ENCODE assay signal across 1 cellular context in the genomic region with DNA sequence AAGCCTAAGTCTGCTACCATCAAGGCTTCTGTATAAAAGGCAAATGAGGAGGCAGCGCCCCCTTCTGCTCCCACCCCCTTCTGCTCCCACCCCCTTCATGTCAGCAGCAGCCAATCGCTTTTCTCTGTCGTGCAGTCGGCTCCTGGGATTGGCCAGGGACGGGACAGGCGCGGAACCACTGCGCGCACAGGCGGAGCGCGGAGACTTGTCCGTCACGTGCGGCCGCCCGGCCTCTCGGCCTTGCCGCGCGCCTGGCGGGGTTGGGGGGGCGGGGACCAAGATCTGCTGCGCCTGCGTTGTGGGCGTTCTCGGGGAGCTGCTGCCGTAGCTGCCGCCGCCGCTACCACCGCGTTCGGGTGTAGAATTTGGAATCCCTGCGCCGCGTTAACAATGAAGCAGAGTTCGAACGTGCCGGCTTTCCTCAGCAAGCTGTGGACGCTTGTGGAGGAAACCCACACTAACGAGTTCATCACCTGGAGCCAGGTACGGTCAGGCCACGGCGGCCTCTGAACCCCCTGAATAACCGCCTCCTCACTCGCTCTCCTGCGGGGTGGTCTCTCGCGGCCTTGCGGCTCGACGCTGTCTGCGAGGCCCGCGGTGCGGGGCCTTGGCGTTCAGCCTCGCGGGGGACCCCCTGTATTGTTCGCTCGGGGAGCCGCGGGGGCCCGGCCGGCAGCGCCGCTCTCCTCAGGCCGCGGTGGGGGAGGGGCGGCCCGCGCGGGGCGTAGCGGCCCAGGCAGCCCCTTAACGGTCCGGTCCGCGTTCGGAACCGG.
TF ChIP-seq lines count a peak whose summit lies in the region.

A gene with protein sequence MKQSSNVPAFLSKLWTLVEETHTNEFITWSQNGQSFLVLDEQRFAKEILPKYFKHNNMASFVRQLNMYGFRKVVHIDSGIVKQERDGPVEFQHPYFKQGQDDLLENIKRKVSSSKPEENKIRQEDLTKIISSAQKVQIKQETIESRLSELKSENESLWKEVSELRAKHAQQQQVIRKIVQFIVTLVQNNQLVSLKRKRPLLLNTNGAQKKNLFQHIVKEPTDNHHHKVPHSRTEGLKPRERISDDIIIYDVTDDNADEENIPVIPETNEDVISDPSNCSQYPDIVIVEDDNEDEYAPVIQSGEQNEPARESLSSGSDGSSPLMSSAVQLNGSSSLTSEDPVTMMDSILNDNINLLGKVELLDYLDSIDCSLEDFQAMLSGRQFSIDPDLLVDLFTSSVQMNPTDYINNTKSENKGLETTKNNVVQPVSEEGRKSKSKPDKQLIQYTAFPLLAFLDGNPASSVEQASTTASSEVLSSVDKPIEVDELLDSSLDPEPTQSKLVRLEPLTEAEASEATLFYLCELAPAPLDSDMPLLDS (plus strand): TSS at position 305 of the 773 bp plus-strand sequence. CDS start 86 bp downstream, at position 391.

TF ChIP-seq in HepG2, 621 proteins besides CTCF, POLR2A, EP300 and RAD21 (continued from another document and continues in another):
- peak; percentile 87; the same call in 1 of the 2 replicates for TF ChIP-seq NAIF1 (CRISPR knock-in tag; IDR thresholded peaks at IDR 0.05; ENCODE audit: borderline replicate concordance)
- no peak; the same call in 1 of the 2 replicates for TF ChIP-seq ZNF333 (CRISPR knock-in tag; IDR thresholded peaks at IDR 0.05; ENCODE audit: borderline replicate concordance)
- TF ChIP-seq, protein P1, sequence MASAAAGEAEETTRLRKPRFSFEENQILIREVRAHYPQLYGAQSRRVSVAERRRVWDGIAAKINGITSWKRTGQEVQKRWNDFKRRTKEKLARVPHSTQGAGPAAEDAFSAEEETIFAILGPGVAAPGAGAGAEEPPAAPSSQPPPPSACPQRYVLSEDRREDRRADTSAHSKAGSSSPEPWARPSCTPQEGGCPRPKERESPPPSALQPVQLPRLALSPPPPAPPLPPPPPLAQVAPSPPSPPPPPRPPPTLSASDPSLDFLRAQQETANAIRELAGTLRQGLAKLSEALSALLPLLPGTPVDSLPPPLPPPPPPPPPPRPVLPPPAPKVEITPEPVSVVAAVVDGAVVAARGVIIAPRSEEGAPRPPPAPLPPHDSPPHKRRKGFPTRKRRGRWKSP (CRISPR knock-in tag; IDR thresholded peaks at IDR 0.05) = peak; percentile 80; the same call in 1 of the 2 replicates
- TF ChIP-seq ZBTB42 (CRISPR knock-in tag; IDR thresholded peaks at IDR 0.05) = peak; percentile 65; the same call in 1 of the 2 replicates
- peak; percentile 75 for TF ChIP-seq HIVEP1 (CRISPR knock-in tag; IDR thresholded peaks at IDR 0.05)
- TF ChIP-seq, protein P2, sequence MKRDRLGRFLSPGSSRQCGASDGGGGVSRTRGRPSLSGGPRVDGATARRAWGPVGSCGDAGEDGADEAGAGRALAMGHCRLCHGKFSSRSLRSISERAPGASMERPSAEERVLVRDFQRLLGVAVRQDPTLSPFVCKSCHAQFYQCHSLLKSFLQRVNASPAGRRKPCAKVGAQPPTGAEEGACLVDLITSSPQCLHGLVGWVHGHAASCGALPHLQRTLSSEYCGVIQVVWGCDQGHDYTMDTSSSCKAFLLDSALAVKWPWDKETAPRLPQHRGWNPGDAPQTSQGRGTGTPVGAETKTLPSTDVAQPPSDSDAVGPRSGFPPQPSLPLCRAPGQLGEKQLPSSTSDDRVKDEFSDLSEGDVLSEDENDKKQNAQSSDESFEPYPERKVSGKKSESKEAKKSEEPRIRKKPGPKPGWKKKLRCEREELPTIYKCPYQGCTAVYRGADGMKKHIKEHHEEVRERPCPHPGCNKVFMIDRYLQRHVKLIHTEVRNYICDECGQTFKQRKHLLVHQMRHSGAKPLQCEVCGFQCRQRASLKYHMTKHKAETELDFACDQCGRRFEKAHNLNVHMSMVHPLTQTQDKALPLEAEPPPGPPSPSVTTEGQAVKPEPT (CRISPR knock-in tag; IDR thresholded peaks at IDR 0.05; ENCODE audit: low read depth) = peak; percentile 85; the same call in 1 of the 2 replicates
- TF ChIP-seq PHF5A (CRISPR knock-in tag; IDR thresholded peaks at IDR 0.05; ENCODE audit: low read depth, unreplicated experiment) = no peak
- TF ChIP-seq, protein P3, sequence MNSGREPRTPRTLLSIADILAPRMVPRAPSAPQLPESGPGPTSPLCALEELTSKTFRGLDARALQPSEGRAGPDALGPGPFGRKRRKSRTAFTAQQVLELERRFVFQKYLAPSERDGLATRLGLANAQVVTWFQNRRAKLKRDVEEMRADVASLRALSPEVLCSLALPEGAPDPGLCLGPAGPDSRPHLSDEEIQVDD (CRISPR knock-in tag; IDR thresholded peaks at IDR 0.05; ENCODE audit: borderline replicate concordance) = peak; percentile 82; the same call in 1 of the 2 replicates
- TF ChIP-seq NKX3-1 (CRISPR knock-in tag; IDR thresholded peaks at IDR 0.05) = no peak
- TF ChIP-seq ZNF816 (CRISPR knock-in tag; IDR thresholded peaks at IDR 0.05; ENCODE audit: borderline replicate concordance) = peak; percentile 67; the same call in 1 of the 2 replicates
- TF ChIP-seq FOXA3 (CRISPR knock-in tag; IDR thresholded peaks at IDR 0.05) = peak; percentile 24; the same call in 1 of the 2 replicates
- TF ChIP-seq, protein P4, sequence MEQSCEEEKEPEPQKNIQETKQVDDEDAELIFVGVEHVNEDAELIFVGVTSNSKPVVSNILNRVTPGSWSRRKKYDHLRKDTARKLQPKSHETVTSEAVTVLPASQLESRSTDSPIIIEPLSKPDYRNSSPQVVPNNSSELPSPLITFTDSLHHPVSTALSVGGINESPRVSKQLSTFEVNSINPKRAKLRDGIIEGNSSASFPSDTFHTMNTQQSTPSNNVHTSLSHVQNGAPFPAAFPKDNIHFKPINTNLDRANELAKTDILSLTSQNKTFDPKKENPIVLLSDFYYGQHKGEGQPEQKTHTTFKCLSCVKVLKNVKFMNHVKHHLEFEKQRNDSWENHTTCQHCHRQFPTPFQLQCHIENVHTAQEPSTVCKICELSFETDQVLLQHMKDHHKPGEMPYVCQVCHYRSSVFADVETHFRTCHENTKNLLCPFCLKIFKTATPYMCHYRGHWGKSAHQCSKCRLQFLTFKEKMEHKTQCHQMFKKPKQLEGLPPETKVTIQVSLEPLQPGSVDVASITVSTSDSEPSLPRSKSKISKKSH (CRISPR knock-in tag; IDR thresholded peaks at IDR 0.05; ENCODE audit: borderline replicate concordance) = peak; percentile 92
- peak; percentile 51; the same call in 1 of the 2 replicates for TF ChIP-seq ARHGAP35 (CRISPR knock-in tag; IDR thresholded peaks at IDR 0.05; ENCODE audit: borderline replicate concordance)
- TF ChIP-seq, protein P5, sequence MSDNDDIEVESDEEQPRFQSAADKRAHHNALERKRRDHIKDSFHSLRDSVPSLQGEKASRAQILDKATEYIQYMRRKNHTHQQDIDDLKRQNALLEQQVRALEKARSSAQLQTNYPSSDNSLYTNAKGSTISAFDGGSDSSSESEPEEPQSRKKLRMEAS (IDR thresholded peaks at IDR 0.05) = peak; percentile 96
- peak; percentile 71; the same call in 1 of the 2 replicates for TF ChIP-seq BRCA1 (CRISPR knock-in tag; IDR thresholded peaks at IDR 0.05)
- TF ChIP-seq PHF21A (CRISPR knock-in tag; IDR thresholded peaks at IDR 0.05) = peak; percentile 71
- TF ChIP-seq, protein P6, sequence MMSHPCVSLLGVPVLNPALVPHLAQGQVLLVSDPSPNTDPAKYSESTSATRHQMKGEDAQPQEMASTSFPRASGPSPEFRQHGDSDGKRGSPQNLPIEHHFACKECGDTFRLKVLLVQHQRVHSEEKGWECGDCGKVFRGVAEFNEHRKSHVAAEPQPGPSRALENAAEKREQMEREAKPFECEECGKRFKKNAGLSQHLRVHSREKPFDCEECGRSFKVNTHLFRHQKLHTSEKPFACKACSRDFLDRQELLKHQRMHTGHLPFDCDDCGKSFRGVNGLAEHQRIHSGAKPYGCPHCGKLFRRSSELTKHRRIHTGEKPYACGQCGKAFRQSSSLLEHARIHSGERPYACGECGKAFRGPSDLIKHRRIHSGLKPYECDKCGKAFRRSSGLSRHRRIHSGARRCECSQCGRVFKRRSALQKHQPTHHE (CRISPR knock-in tag; IDR thresholded peaks at IDR 0.05; ENCODE audit: borderline replicate concordance) = peak; percentile 73; the same call in 1 of the 2 replicates
- no peak for TF ChIP-seq TCF7L2 (IDR thresholded peaks at IDR 0.05; ENCODE audit: low read depth, low read length)
- no peak for TF ChIP-seq ZNF569 (CRISPR knock-in tag; IDR thresholded peaks at IDR 0.05; ENCODE audit: borderline replicate concordance)
- TF ChIP-seq NR2F1 (CRISPR knock-in tag; IDR thresholded peaks at IDR 0.05) = no peak
- TF ChIP-seq, protein P7, sequence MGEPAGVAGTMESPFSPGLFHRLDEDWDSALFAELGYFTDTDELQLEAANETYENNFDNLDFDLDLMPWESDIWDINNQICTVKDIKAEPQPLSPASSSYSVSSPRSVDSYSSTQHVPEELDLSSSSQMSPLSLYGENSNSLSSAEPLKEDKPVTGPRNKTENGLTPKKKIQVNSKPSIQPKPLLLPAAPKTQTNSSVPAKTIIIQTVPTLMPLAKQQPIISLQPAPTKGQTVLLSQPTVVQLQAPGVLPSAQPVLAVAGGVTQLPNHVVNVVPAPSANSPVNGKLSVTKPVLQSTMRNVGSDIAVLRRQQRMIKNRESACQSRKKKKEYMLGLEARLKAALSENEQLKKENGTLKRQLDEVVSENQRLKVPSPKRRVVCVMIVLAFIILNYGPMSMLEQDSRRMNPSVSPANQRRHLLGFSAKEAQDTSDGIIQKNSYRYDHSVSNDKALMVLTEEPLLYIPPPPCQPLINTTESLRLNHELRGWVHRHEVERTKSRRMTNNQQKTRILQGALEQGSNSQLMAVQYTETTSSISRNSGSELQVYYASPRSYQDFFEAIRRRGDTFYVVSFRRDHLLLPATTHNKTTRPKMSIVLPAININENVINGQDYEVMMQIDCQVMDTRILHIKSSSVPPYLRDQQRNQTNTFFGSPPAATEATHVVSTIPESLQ (CRISPR knock-in tag; conservative IDR thresholded peaks at IDR 0.05) = no peak; the same call in 1 of the 2 replicates
- no peak for TF ChIP-seq AGO1 (IDR thresholded peaks at IDR 0.05; ENCODE audit: low read depth, low read length, poor library complexity, severe bottlenecking)
- no peak; the same call in 1 of the 2 replicates for TF ChIP-seq FOXO1 (CRISPR knock-in tag; IDR thresholded peaks at IDR 0.05)
- no peak for TF ChIP-seq KLF13 (CRISPR knock-in tag; IDR thresholded peaks at IDR 0.05)
- TF ChIP-seq, protein P8, sequence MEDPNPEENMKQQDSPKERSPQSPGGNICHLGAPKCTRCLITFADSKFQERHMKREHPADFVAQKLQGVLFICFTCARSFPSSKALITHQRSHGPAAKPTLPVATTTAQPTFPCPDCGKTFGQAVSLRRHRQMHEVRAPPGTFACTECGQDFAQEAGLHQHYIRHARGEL (CRISPR knock-in tag; IDR thresholded peaks at IDR 0.05) = 0 out of 2 replicates have a peak, but pooled peaks have one; percentile 63
- TF ChIP-seq HCFC1 (IDR thresholded peaks at IDR 0.05; ENCODE audit: low read depth, low read length) = 0 out of 2 replicates have a peak, but pooled peaks have one; percentile 13
- TF ChIP-seq RBM22 (optimal IDR thresholded peaks at IDR 0.05; ENCODE audit: low read length) = no peak
- TF ChIP-seq, protein P9, sequence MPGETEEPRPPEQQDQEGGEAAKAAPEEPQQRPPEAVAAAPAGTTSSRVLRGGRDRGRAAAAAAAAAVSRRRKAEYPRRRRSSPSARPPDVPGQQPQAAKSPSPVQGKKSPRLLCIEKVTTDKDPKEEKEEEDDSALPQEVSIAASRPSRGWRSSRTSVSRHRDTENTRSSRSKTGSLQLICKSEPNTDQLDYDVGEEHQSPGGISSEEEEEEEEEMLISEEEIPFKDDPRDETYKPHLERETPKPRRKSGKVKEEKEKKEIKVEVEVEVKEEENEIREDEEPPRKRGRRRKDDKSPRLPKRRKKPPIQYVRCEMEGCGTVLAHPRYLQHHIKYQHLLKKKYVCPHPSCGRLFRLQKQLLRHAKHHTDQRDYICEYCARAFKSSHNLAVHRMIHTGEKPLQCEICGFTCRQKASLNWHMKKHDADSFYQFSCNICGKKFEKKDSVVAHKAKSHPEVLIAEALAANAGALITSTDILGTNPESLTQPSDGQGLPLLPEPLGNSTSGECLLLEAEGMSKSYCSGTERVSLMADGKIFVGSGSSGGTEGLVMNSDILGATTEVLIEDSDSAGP (CRISPR knock-in tag; IDR thresholded peaks at IDR 0.05; ENCODE audit: borderline replicate concordance) = peak; percentile 89; the same call in 1 of the 2 replicates
- TF ChIP-seq ZNF761 (CRISPR knock-in tag; conservative IDR thresholded peaks at IDR 0.05) = peak; percentile 82; the same call in 1 of the 2 replicates
- TF ChIP-seq, protein P10, sequence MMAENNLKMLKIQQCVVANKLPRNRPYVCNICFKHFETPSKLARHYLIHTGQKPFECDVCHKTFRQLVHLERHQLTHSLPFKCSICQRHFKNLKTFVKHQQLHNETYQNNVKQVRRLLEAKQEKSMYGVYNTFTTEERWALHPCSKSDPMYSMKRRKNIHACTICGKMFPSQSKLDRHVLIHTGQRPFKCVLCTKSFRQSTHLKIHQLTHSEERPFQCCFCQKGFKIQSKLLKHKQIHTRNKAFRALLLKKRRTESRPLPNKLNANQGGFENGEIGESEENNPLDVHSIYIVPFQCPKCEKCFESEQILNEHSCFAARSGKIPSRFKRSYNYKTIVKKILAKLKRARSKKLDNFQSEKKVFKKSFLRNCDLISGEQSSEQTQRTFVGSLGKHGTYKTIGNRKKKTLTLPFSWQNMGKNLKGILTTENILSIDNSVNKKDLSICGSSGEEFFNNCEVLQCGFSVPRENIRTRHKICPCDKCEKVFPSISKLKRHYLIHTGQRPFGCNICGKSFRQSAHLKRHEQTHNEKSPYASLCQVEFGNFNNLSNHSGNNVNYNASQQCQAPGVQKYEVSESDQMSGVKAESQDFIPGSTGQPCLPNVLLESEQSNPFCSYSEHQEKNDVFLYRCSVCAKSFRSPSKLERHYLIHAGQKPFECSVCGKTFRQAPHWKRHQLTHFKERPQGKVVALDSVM (CRISPR knock-in tag; IDR thresholded peaks at IDR 0.05) = peak; percentile 49; the same call in 1 of the 2 replicates
- TF ChIP-seq, protein P11, sequence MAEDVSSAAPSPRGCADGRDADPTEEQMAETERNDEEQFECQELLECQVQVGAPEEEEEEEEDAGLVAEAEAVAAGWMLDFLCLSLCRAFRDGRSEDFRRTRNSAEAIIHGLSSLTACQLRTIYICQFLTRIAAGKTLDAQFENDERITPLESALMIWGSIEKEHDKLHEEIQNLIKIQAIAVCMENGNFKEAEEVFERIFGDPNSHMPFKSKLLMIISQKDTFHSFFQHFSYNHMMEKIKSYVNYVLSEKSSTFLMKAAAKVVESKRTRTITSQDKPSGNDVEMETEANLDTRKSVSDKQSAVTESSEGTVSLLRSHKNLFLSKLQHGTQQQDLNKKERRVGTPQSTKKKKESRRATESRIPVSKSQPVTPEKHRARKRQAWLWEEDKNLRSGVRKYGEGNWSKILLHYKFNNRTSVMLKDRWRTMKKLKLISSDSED (CRISPR knock-in tag; IDR thresholded peaks at IDR 0.05) = no peak
- peak in 1 of 2 experiments; percentile 85; a peak in 2 of 4 replicates for TF ChIP-seq KLF16 (CRISPR knock-in tag; IDR thresholded peaks at IDR 0.05)
- peak; percentile 76; the same call in 1 of the 2 replicates for TF ChIP-seq ZSCAN12 (CRISPR knock-in tag; IDR thresholded peaks at IDR 0.05)
- TF ChIP-seq ATF1 (CRISPR knock-in tag; IDR thresholded peaks at IDR 0.05) = no peak; the same call in 1 of the 2 replicates
- TF ChIP-seq NR1H2 (CRISPR knock-in tag; IDR thresholded peaks at IDR 0.05; ENCODE audit: borderline replicate concordance, low read depth) = 0 out of 2 replicates have a peak, but pooled peaks have one; percentile 67
- TF ChIP-seq, protein P12, sequence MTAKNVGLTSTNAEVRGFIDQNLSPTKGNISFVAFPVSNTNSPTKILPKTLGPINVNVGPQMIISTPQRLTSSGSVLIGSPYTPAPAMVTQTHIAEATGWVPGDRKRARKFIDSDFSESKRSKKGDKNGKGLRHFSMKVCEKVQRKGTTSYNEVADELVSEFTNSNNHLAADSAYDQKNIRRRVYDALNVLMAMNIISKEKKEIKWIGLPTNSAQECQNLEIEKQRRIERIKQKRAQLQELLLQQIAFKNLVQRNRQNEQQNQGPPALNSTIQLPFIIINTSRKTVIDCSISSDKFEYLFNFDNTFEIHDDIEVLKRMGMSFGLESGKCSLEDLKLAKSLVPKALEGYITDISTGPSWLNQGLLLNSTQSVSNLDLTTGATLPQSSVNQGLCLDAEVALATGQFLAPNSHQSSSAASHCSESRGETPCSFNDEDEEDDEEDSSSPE (CRISPR knock-in tag; IDR thresholded peaks at IDR 0.05) = peak; percentile 93
- TF ChIP-seq ZNF883 (CRISPR knock-in tag; IDR thresholded peaks at IDR 0.05; ENCODE audit: not compliant biosample characterization) = peak; percentile 35
